ENCODE assay signal across 22 cellular contexts in the genomic region with DNA sequence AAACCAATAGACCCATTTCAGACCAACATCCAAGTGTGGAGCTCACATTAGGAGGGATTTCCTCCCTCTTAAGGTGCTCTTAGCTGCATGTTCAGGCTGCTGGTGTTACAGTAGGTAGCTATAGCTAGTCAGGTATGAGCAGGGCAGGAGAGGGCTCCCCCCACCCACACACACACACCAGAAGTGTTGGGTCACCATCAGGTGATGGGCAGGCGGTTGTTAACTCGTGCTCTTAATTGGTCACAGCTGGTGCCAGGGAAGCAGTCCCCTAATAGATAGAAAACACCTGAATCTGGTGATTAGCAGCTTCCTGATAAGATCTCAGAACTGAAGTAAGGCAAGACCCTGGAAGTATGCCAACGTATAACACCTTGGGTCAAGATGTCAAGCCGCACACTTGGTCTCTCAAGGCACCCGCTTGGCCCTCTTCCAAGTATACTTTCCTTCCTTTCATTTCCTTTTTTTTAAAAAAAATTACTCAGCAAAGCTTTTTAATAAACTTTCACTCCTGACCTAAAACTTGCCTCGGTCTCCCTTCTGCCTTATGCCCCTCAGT.
DNase-seq lines count a peak whose midpoint lies in the region; ATAC-seq, FAIRE-seq and TF ChIP-seq lines count a peak whose summit lies in the region.
"Had no signal": no experiment of that assay in that cellular context is flagged by ENCODE, and none has a peak within 500 bp of the region (broad histone marks: within the 10 kb centered on the region; RNA-seq: fewer than 3 reads in every experiment).

No MANE protein-coding gene starts in this region.

- no peaks in the 10 kb centered on the region for H3K4me1 Mint-ChIP-seq in MCF 10A (ENCODE audit: insufficient read depth, unreplicated experiment)

- H4K20me1 ChIP-seq in PC-9 (ENCODE audit: insufficient read depth): no peaks in the 10 kb centered on the region
- H4K20me1 ChIP-seq: BLaER1 had no signal

- DNase-seq in MCF 10A (ENCODE audit: unreplicated experiment) (peak; percentile 5), breast epithelium (ENCODE audit: low spot score in 2 of 2) (no peak), HT-29 (ENCODE audit: low spot score) (peak; percentile 3), PC-9 (peak; percentile 8 to 30), kidney (no peak)
- DNase-seq in activated naive CD4-positive, alpha-beta T cell treated with Interleukin-2 at 50 U/mL for 16 hours: no peak
- DNase-seq: CD8-positive, alpha-beta T cell; DMS79 treated with DMSO at 0.1 percent for 48 hours; HCEC 1CT; KG1; NCI-H1436 treated with DMSO at 0.1 percent for 48 hours; NCI-H2029; NCI-H2171 treated with DMSO at 0.1 percent for 48 hours; NCI-H82; Right ventricle myocardium superior; SW 1271 had no signal

- intact Hi-C loops in MCF 10A (cut with micrococcal nuclease): no loop called here
- intact Hi-C loops in breast epithelium (cut with DNase I; ENCODE audit: low total_unique reads): no loop called here
- intact Hi-C loops in PC-9 (cut with micrococcal nuclease; ENCODE audit: unreplicated experiment): no loop called here
- intact Hi-C loops in kidney (cut with DNase I): no loop called here

- TF ChIP-seq CTCF in MCF 10A (IDR thresholded peaks at IDR 0.05; ENCODE audit: unreplicated experiment): no peak
- no peak for TF ChIP-seq CTCF in breast epithelium (IDR thresholded peaks at IDR 0.05)
- TF ChIP-seq CTCF in PC-9 (conservative IDR thresholded peaks at IDR 0.05): no peak
- TF ChIP-seq CTCF in kidney (IDR thresholded peaks at IDR 0.05; ENCODE audit: borderline replicate concordance, extremely low read depth, insufficient read depth): no peak

- no TSS peak for BruUV-seq in MCF 10A (replicated peaks; lab: Mats Ljungman, UMichigan)
- BruUV-seq in PC-9 (replicated peaks; lab: Mats Ljungman, UMichigan): no TSS peak

- H3F3A ChIP-seq in PC-9 (ENCODE audit: insufficient read depth, low read depth): no peaks in the 10 kb centered on the region

- H3K4me1 ChIP-seq in breast epithelium (no peaks in the 10 kb centered on the region), PC-9 (replicated peaks; ENCODE audit: insufficient read depth) (no peaks in the 10 kb centered on the region), kidney (ENCODE audit: control insufficient read depth in 1 of 2, insufficient read depth in 1 of 2, low read depth in 1 of 2, low read length in 2 of 2) (no peaks in the 10 kb centered on the region)
- H3K4me1 ChIP-seq: BLaER1 had no signal

- FAIRE-seq in kidney (lab: Jason Lieb, UNC): no peak
- FAIRE-seq: D721Med, G401.6 had no signal

- no peak overlapping the region for H3K4me3 Mint-ChIP-seq in MCF 10A (ENCODE audit: unreplicated experiment)
- H3K4me3 Mint-ChIP-seq: CD8-positive, alpha-beta T cell; GM23338 had no signal

- no peaks in the 10 kb centered on the region for H3K9me2 ChIP-seq in PC-9 (ENCODE audit: insufficient read depth)

- no peak for ATAC-seq in HG03460 (IDR thresholded peaks at IDR 0.05; ENCODE audit: unreplicated experiment)
- ATAC-seq: CD8-positive, alpha-beta T cell; GM23338; Panc1 had no signal

- no peaks in the 10 kb centered on the region for H3K36me3 ChIP-seq in breast epithelium
- H3K36me3 ChIP-seq in PC-9 (ENCODE audit: low read depth): no peaks in the 10 kb centered on the region
- H3K36me3 ChIP-seq in kidney (ENCODE audit: control insufficient read depth in 1 of 2, insufficient read depth in 2 of 2, low read length in 2 of 2): no peaks in the 10 kb centered on the region
- H3K36me3 ChIP-seq: BLaER1 had no signal

- H3K4me3 ChIP-seq in breast epithelium (no peak overlapping the region), PC-9 (no peak overlapping the region), kidney (ENCODE audit: low read length in 2 of 2) (no peak overlapping the region)
- H3K4me3 ChIP-seq: BLaER1, GM23338 had no signal

- H3K9me3 ChIP-seq in breast epithelium: no peaks in the 10 kb centered on the region
- no peaks in the 10 kb centered on the region for H3K9me3 ChIP-seq in PC-9 (ENCODE audit: insufficient read depth, low read depth)
- no peaks in the 10 kb centered on the region for H3K9me3 ChIP-seq in kidney (ENCODE audit: control insufficient read depth in 1 of 2, low read length in 2 of 2)
- H3K9me3 ChIP-seq: BLaER1 had no signal

- no peak overlapping the region for H3K4me2 ChIP-seq in PC-9
- H3K4me2 ChIP-seq: BLaER1, GM23338 had no signal

- no peak overlapping the region for H3K27ac Mint-ChIP-seq in MCF 10A (ENCODE audit: low read depth, unreplicated experiment)
- H3K27ac Mint-ChIP-seq: CD8-positive, alpha-beta T cell; GM23338 had no signal

- POLR2A ChIA-PET in MCF 10A (lab: Yijun Ruan, JAX) (interaction anchor here (0.6 kb wide), 2 partner anchors 745 to 948 kb away, joined by 3 read pairs; no protein-coding TSS in a partner anchor), PC-9 (lab: Charles Lee; ENCODE audit: unreplicated experiment) (interaction anchor here (0.6 kb wide), 1 partner anchor 32 kb away, joined by 3 read pairs; no protein-coding TSS in a partner anchor)

- no peak for TF ChIP-seq POLR2A in breast epithelium (IDR thresholded peaks at IDR 0.05)

- no peaks in the 10 kb centered on the region for H3K79me2 ChIP-seq in PC-9 (ENCODE audit: low read depth)

- CTCF ChIA-PET in MCF 10A (lab: Yijun Ruan, JAX): interaction anchor here (0.6 to 2.6 kb wide), 2 partner anchors 67 to 1171 kb away, joined by 5 to 8 read pairs; no protein-coding TSS in a partner anchor
- CTCF ChIA-PET in PC-9 (lab: Charles Lee): no interaction called here

- H3K27me3 Mint-ChIP-seq in MCF 10A (ENCODE audit: insufficient read depth, unreplicated experiment): no peaks in the 10 kb centered on the region

- H3K9me3 Mint-ChIP-seq in MCF 10A (ENCODE audit: unreplicated experiment): no peaks in the 10 kb centered on the region

- H3K9ac ChIP-seq in kidney (ENCODE audit: low read length in 2 of 2): no peak overlapping the region
- H3K9ac ChIP-seq: BLaER1 had no signal

- H3K27ac ChIP-seq in breast epithelium (no peak overlapping the region), PC-9 (no peak overlapping the region), kidney (ENCODE audit: low read depth in 2 of 2, low read length in 2 of 2) (no peak overlapping the region)
- H3K27ac ChIP-seq: BLaER1 had no signal

- H3K27me3 ChIP-seq in breast epithelium (no peaks in the 10 kb centered on the region), PC-9 (ENCODE audit: insufficient read depth, low read depth) (no peaks in the 10 kb centered on the region; the same call in 1 of the 2 replicates)
- H3K27me3 ChIP-seq: BLaER1 had no signal

- H3K36me3 Mint-ChIP-seq in MCF 10A (ENCODE audit: insufficient read depth, unreplicated experiment): no peaks in the 10 kb centered on the region
- H3K36me3 Mint-ChIP-seq: CD8-positive, alpha-beta T cell had no signal

- H2AFZ ChIP-seq in PC-9: no peak overlapping the region
- H2AFZ ChIP-seq: GM23338 had no signal

Comparison
In these comparisons a context has a peak if more than half of its experiments do, and no peak if none do; other contexts are left out.
1. DNase-seq: peak in MCF 10A (single experiment), HT-29 (single experiment) and PC-9 (2 of 2); none in breast epithelium (0 of 2), activated naive CD4-positive, alpha-beta T cell treated with Interleukin-2 at 50 U/mL for 16 hours (single experiment) and kidney (single experiment).